Comparison of ENCODE assay signal across 21 cellular contexts in genomic region chr11:34447044-34447443, GRCh38.
"Had no signal": no experiment of that assay in that cellular context is flagged by ENCODE, and none has a peak within 500 bp of the region (broad histone marks: within the 10 kb centered on the region; RNA-seq: fewer than 3 reads in every experiment).

No MANE protein-coding gene starts in this region.

- H3K4me3 ChIP-seq: SJCRH30 had no signal

- H3K4me1 ChIP-seq: SJCRH30 had no signal

- H3K27me3 ChIP-seq: SJCRH30 had no signal

- H3K9me3 ChIP-seq: SJCRH30 had no signal

- H3K36me3 ChIP-seq: SJCRH30 had no signal

- DNase-seq: IMR-90, Karpas-422, KG1, MM.1S, NCI-H1092 treated with DMSO at 0.1 percent for 48 hours, NCI-H1436, NCI-H187, NCI-H2029, NCI-H2081 treated with DMSO at 0.1 percent for 48 hours, NCI-H2171, NCI-H226, NCI-H446, NCI-H510A, NCI-H524 treated with DMSO at 0.1 percent for 48 hours, NCI-H69, NCI-H774, RPMI8226, SHP77 treated with DMSO at 0.1 percent for 48 hours, SJCRH30 had no signal

- H3K27ac ChIP-seq: SJCRH30 had no signal

- ATAC-seq: HepG2, SK-N-SH treated with all-trans-retinoic acid at 6 μM for 48 hours had no signal
